In genomic region chr15:22903427-22903826, GRCh38 we compare ENCODE assay signal across 23 cellular contexts.
"Had no signal": no experiment of that assay in that cellular context is flagged by ENCODE, and none has a peak within 500 bp of the region (broad histone marks: within the 10 kb centered on the region; RNA-seq: fewer than 3 reads in every experiment).

No MANE protein-coding gene starts in this region.

- H3K4me3 Mint-ChIP-seq: activated naive CD4-positive, alpha-beta T cell treated with anti-CD3 and anti-CD28 coated beads, Interleukin-2, amount 50 U/mL, for 24 hours; dendritic cell treated with granulocyte-macrophage colony-stimulating factor and Interleukin-4, amounts not matched to agents 40 ng/mL and 50 ng/mL, for 4 days; naive thymus-derived CD8-positive, alpha-beta T cell; neural progenitor cell; stimulated activated naive CD8-positive, alpha-beta T cell treated with anti-CD3 and anti-CD28 coated beads, Interleukin-15, amount 100 ng/mL, for 72 hours; T-helper 2 cell treated with Interferon-gamma antibody and Interleukin-4, amounts not matched to agents 5 μg/mL and 100 μg/mL, for 36 hours; WTC11 had no signal

- H2AFZ ChIP-seq: neural progenitor cell had no signal

- H3K27me3 Mint-ChIP-seq: activated naive CD4-positive, alpha-beta T cell treated with anti-CD3 and anti-CD28 coated beads, Interleukin-2, amount 50 U/mL, for 24 hours; brain; dendritic cell treated with granulocyte-macrophage colony-stimulating factor and Interleukin-4, amounts not matched to agents 40 ng/mL and 50 ng/mL, for 4 days; naive thymus-derived CD8-positive, alpha-beta T cell; stimulated activated naive CD8-positive, alpha-beta T cell treated with anti-CD3 and anti-CD28 coated beads, Interleukin-15, amount 100 ng/mL, for 72 hours had no signal

- DNase-seq: activated gamma-delta T cell treated with Interleukin-2 at 50 U/mL for 16 hours; activated T-cell treated with anti-CD3 and anti-CD28 coated beads, Interleukin-2, amount 50 U/mL, for 1 hour; anterior cingulate cortex; effector CD4-positive, alpha-beta T cell; erythroblast; foreskin keratinocyte; naive thymus-derived CD8-positive, alpha-beta T cell; ovary; psoas muscle; stimulated activated CD4-positive, alpha-beta T cell treated with anti-CD3 and anti-CD28 coated beads, Interleukin-12 subunit alpha, Interleukin-12 subunit beta, amount 100 ng/mL, for 4 hours; stimulated activated naive CD8-positive, alpha-beta T cell treated with anti-CD3 and anti-CD28 coated beads, Interleukin-15, amount 100 ng/mL, for 72 hours; tibial artery had no signal

- H3K4me3 ChIP-seq: left lung, lung, neural progenitor cell, ovary, psoas muscle, right atrium auricular region, tibial artery had no signal

- H3K4me1 ChIP-seq: foreskin keratinocyte, left lung, neural progenitor cell, psoas muscle, right atrium auricular region, tibial artery had no signal

- H3K27ac Mint-ChIP-seq: activated naive CD4-positive, alpha-beta T cell treated with anti-CD3 and anti-CD28 coated beads, Interleukin-2, amount 50 U/mL, for 24 hours; dendritic cell treated with granulocyte-macrophage colony-stimulating factor and Interleukin-4, amounts not matched to agents 40 ng/mL and 50 ng/mL, for 4 days; naive thymus-derived CD8-positive, alpha-beta T cell; neural progenitor cell; stimulated activated naive CD8-positive, alpha-beta T cell treated with anti-CD3 and anti-CD28 coated beads, Interleukin-15, amount 100 ng/mL, for 72 hours; T-helper 2 cell treated with Interferon-gamma antibody and Interleukin-4, amounts not matched to agents 5 μg/mL and 100 μg/mL, for 36 hours had no signal

- H3K36me3 ChIP-seq: neural progenitor cell, ovary had no signal

- H3K36me3 Mint-ChIP-seq: naive thymus-derived CD8-positive, alpha-beta T cell had no signal

- FAIRE-seq: endometrium, TTC549 had no signal

- H3K4me2 ChIP-seq: neural progenitor cell had no signal

- ATAC-seq: left lung; naive thymus-derived CD8-positive, alpha-beta T cell had no signal

- H3K9me3 ChIP-seq: left lung, ovary, psoas muscle, right atrium auricular region, tibial artery had no signal

- H3K27ac ChIP-seq: foreskin keratinocyte, left lung, neural progenitor cell, ovary, psoas muscle, right atrium auricular region, tibial artery had no signal

- H3K9me3 Mint-ChIP-seq: activated naive CD4-positive, alpha-beta T cell treated with anti-CD3 and anti-CD28 coated beads, Interleukin-2, amount 50 U/mL, for 24 hours; brain; dendritic cell treated with granulocyte-macrophage colony-stimulating factor and Interleukin-4, amounts not matched to agents 40 ng/mL and 50 ng/mL, for 4 days; naive thymus-derived CD8-positive, alpha-beta T cell; neural progenitor cell; stimulated activated naive CD8-positive, alpha-beta T cell treated with anti-CD3 and anti-CD28 coated beads, Interleukin-15, amount 100 ng/mL, for 72 hours; T-helper 2 cell treated with Interferon-gamma antibody and Interleukin-4, amounts not matched to agents 5 μg/mL and 100 μg/mL, for 36 hours had no signal

- H3K27me3 ChIP-seq: foreskin keratinocyte, left lung, neural progenitor cell, ovary, right atrium auricular region, tibial artery had no signal

- H3K4me1 Mint-ChIP-seq: activated naive CD4-positive, alpha-beta T cell treated with anti-CD3 and anti-CD28 coated beads, Interleukin-2, amount 50 U/mL, for 24 hours; naive thymus-derived CD8-positive, alpha-beta T cell; neural progenitor cell; WTC11 had no signal

- H3K9ac ChIP-seq: neural progenitor cell had no signal
